ENCODE assay signal across 8 cellular contexts in genomic region chr21:39444406-39445145, GRCh38. TPM values are rescaled to one million over a fixed set of nuclear protein-coding genes. Genes with fewer than 3 reads are reported as not detected.
DNase-seq lines count a peak whose midpoint lies in the region; ATAC-seq and TF ChIP-seq lines count a peak whose summit lies in the region.

No MANE protein-coding gene starts in this region.

- TF ChIP-seq CTCF in fibroblast of mammary gland (conservative IDR thresholded peaks at IDR 0.05; ENCODE audit: control insufficient read depth, insufficient read depth, low read depth, low read length) = no peak
- TF ChIP-seq CTCF in neutrophil (IDR thresholded peaks at IDR 0.05) = no peak

- no peak overlapping the region for H3K27ac ChIP-seq in neutrophil

- H3K27me3 Mint-ChIP-seq in T-helper 17 cell = peaks cover 44% of the 10 kb centered on the region

- H3K9me3 ChIP-seq in T-helper 17 cell (ENCODE audit: control insufficient read depth, low read length, poor library complexity, severe bottlenecking) = no peaks in the 10 kb centered on the region
- no peaks in the 10 kb centered on the region for H3K9me3 ChIP-seq in neutrophil

- ATAC-seq in T-helper 17 cell (no peak), HG02884 (IDR thresholded peaks at IDR 0.05; ENCODE audit: unreplicated experiment) (no peak), HG02973 (IDR thresholded peaks at IDR 0.05; ENCODE audit: unreplicated experiment) (no peak), GM18498 (IDR thresholded peaks at IDR 0.05; ENCODE audit: unreplicated experiment) (no peak)

- H3K27ac Mint-ChIP-seq in T-helper 17 cell = peak overlapping the region; percentile 95

- H3K4me3 Mint-ChIP-seq in T-helper 17 cell = peak overlapping the region; percentile 95

- DNase-seq in activated CD4-positive, alpha-beta T cell treated with anti-CD3 and anti-CD28 coated beads for 48 hours = peak; percentile 10
- no peak for DNase-seq in activated CD4-positive, alpha-beta T cell treated with anti-CD3 and anti-CD28 coated beads for 1 hour
- DNase-seq in T-helper 17 cell = no peak
- DNase-seq in fibroblast of mammary gland (ENCODE audit: low read depth) = peak; percentile 32

- peaks cover 9 to 17% of the 10 kb centered on the region in 2 experiments for H3K4me1 ChIP-seq in neutrophil (ENCODE audit: control insufficient read depth in 1 of 2, insufficient read depth in 1 of 2, low read depth in 1 of 2, low read length in 1 of 2)

- H3K4me1 Mint-ChIP-seq in T-helper 17 cell = peaks cover 15% of the 10 kb centered on the region

- no peaks in the 10 kb centered on the region for H3K36me3 ChIP-seq in neutrophil

- peaks cover 6% of the 10 kb centered on the region for H3K36me3 Mint-ChIP-seq in T-helper 17 cell (ENCODE audit: low read depth)

- peaks cover 8% of the 10 kb centered on the region for H3K27me3 ChIP-seq in neutrophil

- H3K4me3 ChIP-seq in fibroblast of mammary gland (ENCODE audit: control insufficient read depth, low read depth, low read length) (peak overlapping the region; percentile 83), neutrophil (ENCODE audit: low read depth in 1 of 2, low read length in 1 of 2) (peak overlapping the region; percentile 77 to 89)

RNA-seq across cellular contexts. Expression of gene LCA5L, which starts 1.0 kb away (rescaled TPM):
- total RNA-seq in T-helper 17 cell = under 1 TPM in 1 of 2 donors, not detected in 1; 0.57 TPM

RNA-seq across cellular contexts. Expression of gene SH3BGR, which starts 7.2 kb away (rescaled TPM):
- total RNA-seq in T-helper 17 cell = under 1 TPM; 0.57 to 0.86 TPM

Comparison
In these comparisons a context has a peak if more than half of its experiments do, and no peak if none do; other contexts are left out.
1. DNase-seq: peak in activated CD4-positive, alpha-beta T cell treated with anti-CD3 and anti-CD28 coated beads for 48 hours (single experiment) and fibroblast of mammary gland (single experiment); none in activated CD4-positive, alpha-beta T cell treated with anti-CD3 and anti-CD28 coated beads for 1 hour (single experiment) and T-helper 17 cell (0 of 3).